Comparison of ENCODE assay signal across 9 cellular contexts in the genomic region with DNA sequence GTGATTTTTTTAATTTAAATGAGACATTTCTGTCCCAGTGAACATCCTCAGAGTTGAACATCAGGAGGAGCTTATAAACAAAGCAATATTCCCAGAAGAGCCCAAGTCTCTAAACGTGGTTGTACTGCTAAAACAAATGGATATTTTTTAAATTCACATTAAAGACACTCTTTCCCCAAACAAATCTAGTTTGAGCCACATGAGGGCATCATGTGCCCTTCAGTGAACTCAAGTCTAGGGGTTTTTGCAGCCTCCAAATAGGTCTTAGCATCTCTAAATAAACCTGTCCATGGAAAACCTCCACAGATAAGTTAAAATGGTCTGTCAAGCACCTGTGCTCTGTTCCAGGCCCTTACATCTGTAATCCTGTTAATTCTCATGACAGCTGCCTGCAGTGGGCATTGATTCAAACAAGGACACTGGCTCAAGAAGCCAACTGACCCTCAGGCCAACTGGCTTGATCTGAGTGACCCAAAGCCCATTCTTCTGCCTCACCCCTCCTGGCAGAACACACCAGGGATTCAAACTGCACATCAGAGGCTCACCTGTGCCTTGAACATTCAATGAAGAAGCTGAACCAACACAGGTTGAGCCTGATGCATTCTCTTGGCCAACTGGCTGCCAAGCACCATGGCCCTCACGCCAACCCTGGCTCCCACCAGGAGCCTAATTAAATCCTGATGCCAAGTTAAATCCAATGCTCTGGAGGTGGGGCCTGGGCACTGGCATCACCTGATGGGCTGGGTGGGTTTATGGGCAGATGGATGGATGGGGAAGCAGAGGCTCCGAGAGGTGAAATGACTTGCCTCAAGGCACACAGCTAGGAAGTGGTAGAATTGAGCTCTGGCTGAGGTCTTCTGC. TPM values are rescaled to one million over a fixed set of nuclear protein-coding genes. Genes with fewer than 3 reads are reported as not detected.
A peak's percentile ranks its signal among the peaks of the same experiment; 100 is the strongest.
DNase-seq lines count a peak whose midpoint lies in the region; ATAC-seq and TF ChIP-seq lines count a peak whose summit lies in the region.
"Had no signal": no experiment of that assay in that cellular context is flagged by ENCODE, and none has a peak within 500 bp of the region (broad histone marks: within the 10 kb centered on the region; RNA-seq: fewer than 3 reads in every experiment).

No MANE protein-coding gene starts in this region.

- DNase-seq in CD8-positive, alpha-beta T cell, result peak in 1 of 7 experiments; percentile 47
- no peak for DNase-seq in HFF-Myc (ENCODE audit: extremely low read depth, low read depth)
- DNase-seq in amniotic epithelial cell (ENCODE audit: low read depth), result peak; percentile 62
- no peak for DNase-seq in memory B cell (ENCODE audit: low spot score in 2 of 2)
- no peak for DNase-seq in activated CD4-positive, alpha-beta T cell treated with anti-CD3 and anti-CD28 coated beads for 48 hours

- TF ChIP-seq CTCF in CD8-positive, alpha-beta T cell (IDR thresholded peaks at IDR 0.05), result no peak
- peak; percentile 41 for TF ChIP-seq CTCF in HFF-Myc (IDR thresholded peaks at IDR 0.05; ENCODE audit: low read depth, low read length, missing control alignments)

- no peak overlapping the region for H3K27ac ChIP-seq in CD8-positive, alpha-beta T cell (ENCODE audit: low read depth, low read length)
- H3K27ac ChIP-seq: SK-N-MC had no signal

- peaks cover 42% of the 10 kb centered on the region for H3K36me3 Mint-ChIP-seq in CD8-positive, alpha-beta T cell
- H3K36me3 Mint-ChIP-seq in memory B cell, result peaks cover 19% of the 10 kb centered on the region

- no peaks in the 10 kb centered on the region for H3K27me3 Mint-ChIP-seq in CD8-positive, alpha-beta T cell (ENCODE audit: low read depth)
- no peaks in the 10 kb centered on the region for H3K27me3 Mint-ChIP-seq in memory B cell

- POLR2A ChIA-PET in CD8-positive, alpha-beta T cell (lab: Charles Lee), result interaction anchor here (1.1 to 2.8 kb wide), 3 partner anchors 8 to 47 kb away, joined by 3 to 24 read pairs (median 4); a partner anchor contains a TSS

- H3K27ac Mint-ChIP-seq in CD8-positive, alpha-beta T cell, result peak overlapping the region; percentile 97
- peak overlapping the region; percentile 96 for H3K27ac Mint-ChIP-seq in memory B cell

- H3K27me3 ChIP-seq in CD8-positive, alpha-beta T cell (ENCODE audit: insufficient read depth, low read length), result no peaks in the 10 kb centered on the region

- H3K4me1 ChIP-seq in CD8-positive, alpha-beta T cell (ENCODE audit: insufficient read depth, low read length), result peaks cover 53% of the 10 kb centered on the region

- no peaks in the 10 kb centered on the region for H3K9me3 Mint-ChIP-seq in CD8-positive, alpha-beta T cell
- H3K9me3 Mint-ChIP-seq in memory B cell, result no peaks in the 10 kb centered on the region

- H3K36me3 ChIP-seq in CD8-positive, alpha-beta T cell (ENCODE audit: insufficient read depth, low read length), result peaks cover 27% of the 10 kb centered on the region

- H3K4me3 ChIP-seq in CD8-positive, alpha-beta T cell (ENCODE audit: low read depth, low read length), result no peak overlapping the region
- H3K4me3 ChIP-seq in HFF-Myc (replicated peaks; ENCODE audit: low read depth, low read length), result no peak overlapping the region
- H3K4me3 ChIP-seq: SK-N-MC had no signal

- CTCF ChIA-PET in CD8-positive, alpha-beta T cell (lab: Charles Lee), result interaction anchor here (0.6 to 15.7 kb wide), 7 partner anchors 46 to 267 kb away, joined by 3 to 353 read pairs (median 5); a partner anchor contains a TSS

- no peak for ATAC-seq in CD8-positive, alpha-beta T cell
- ATAC-seq in memory B cell (ENCODE audit: low read depth), result no peak
- ATAC-seq in HG03521 (IDR thresholded peaks at IDR 0.05; ENCODE audit: unreplicated experiment), result no peak
- no peak for ATAC-seq in HG02885 (IDR thresholded peaks at IDR 0.05; ENCODE audit: poor library complexity, unreplicated experiment)
- ATAC-seq in GM21723 (IDR thresholded peaks at IDR 0.05; ENCODE audit: unreplicated experiment), result no peak

- peaks cover 89% of the 10 kb centered on the region for H3K4me1 Mint-ChIP-seq in CD8-positive, alpha-beta T cell (ENCODE audit: low read depth)
- H3K4me1 Mint-ChIP-seq in memory B cell, result peaks cover 64% of the 10 kb centered on the region

- intact Hi-C loops in CD8-positive, alpha-beta T cell (cut with DNase I, micrococcal nuclease), result no loop called here

- H3K4me3 Mint-ChIP-seq in CD8-positive, alpha-beta T cell, result no peak overlapping the region
- no peak overlapping the region for H3K4me3 Mint-ChIP-seq in memory B cell

- H3K9me3 ChIP-seq in CD8-positive, alpha-beta T cell (ENCODE audit: low read length), result no peaks in the 10 kb centered on the region

RNA-seq across cellular contexts. Expression of a gene that starts 8.6 kb away (rescaled TPM):
- 100 to 1,000 TPM; 254 to 260 TPM for total RNA-seq in CD8-positive, alpha-beta T cell

RNA-seq across cellular contexts. Expression of a gene that starts 10.0 kb away (rescaled TPM):
- 100 to 1,000 TPM in 1 of 2 experiments, 10 to 100 TPM in 1; 95.3 to 109 TPM for total RNA-seq in CD8-positive, alpha-beta T cell

RNA-seq across cellular contexts. Expression of a gene that starts 26.9 kb away (rescaled TPM):
- 1 to 10 TPM; 1.2 to 1.9 TPM for total RNA-seq in CD8-positive, alpha-beta T cell

RNA-seq across cellular contexts. Expression of a gene that starts 55.9 kb away (rescaled TPM):
- total RNA-seq in CD8-positive, alpha-beta T cell, result 1 to 10 TPM; 4.2 to 4.3 TPM
